In the genomic region with DNA sequence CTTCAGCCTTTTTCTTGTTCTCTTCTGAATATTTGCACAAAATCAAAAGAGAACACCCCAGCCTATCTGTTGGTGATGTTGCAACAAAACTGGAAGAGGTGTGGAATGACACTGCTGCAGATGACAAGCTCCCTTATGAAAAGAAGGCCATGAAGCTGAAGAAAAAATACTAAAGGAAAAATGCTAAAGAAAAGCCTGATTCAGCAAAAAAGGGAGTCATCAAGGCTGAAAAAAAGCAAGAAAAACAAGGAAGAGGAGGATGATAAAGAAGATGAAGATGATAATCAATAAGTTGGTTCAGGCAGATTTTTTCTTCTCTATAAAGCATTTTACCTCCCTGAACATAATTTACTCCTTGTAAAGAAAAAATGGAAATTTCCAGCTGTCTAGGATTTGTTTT, we compare ENCODE assay signal across 9 cellular contexts.
"Had no signal": no experiment of that assay in that cellular context is flagged by ENCODE, and none has a peak within 500 bp of the region (broad histone marks: within the 10 kb centered on the region; RNA-seq: fewer than 3 reads in every experiment).

No MANE protein-coding gene starts in this region.

- DNase-seq: GM23248, GOT3, H9, HCEC 1CT, Karpas-422, KBM-7 had no signal

- H3K27ac ChIP-seq: GM23248, KMS-11 had no signal

- H2AFZ ChIP-seq: GM23248 had no signal

- H3K4me3 ChIP-seq: GM23248 had no signal

- H3K4me2 ChIP-seq: KMS-11 had no signal

- FAIRE-seq: H54, HTR-8/SVneo had no signal

- H3K9ac ChIP-seq: GM23248, KMS-11 had no signal
